Comparison of ENCODE assay signal across 27 cellular contexts in genomic region chr2:136024185-136024584, GRCh38. TPM values are rescaled to one million over a fixed set of nuclear protein-coding genes. Genes with fewer than 3 reads are reported as not detected.
DNase-seq lines count a peak whose midpoint lies in the region; ATAC-seq, FAIRE-seq and TF ChIP-seq lines count a peak whose summit lies in the region.
"Had no signal": no experiment of that assay in that cellular context is flagged by ENCODE, and none has a peak within 500 bp of the region (broad histone marks: within the 10 kb centered on the region; RNA-seq: fewer than 3 reads in every experiment).

No MANE protein-coding gene starts in this region.

- H3K9me3 ChIP-seq in DOHH2 (ENCODE audit: control insufficient read depth, insufficient read depth, low read length) (no peaks in the 10 kb centered on the region), HUES48 (ENCODE audit: control insufficient read depth, insufficient read depth, low read length) (no peaks in the 10 kb centered on the region), astrocyte (ENCODE audit: insufficient read depth, low read depth, low read length) (no peaks in the 10 kb centered on the region)
- H3K9me3 ChIP-seq: A549, gastroesophageal sphincter, MG63, stomach, vagina had no signal

- H3F3A ChIP-seq in DOHH2 (ENCODE audit: control insufficient read depth, insufficient read depth): no peaks in the 10 kb centered on the region

- FAIRE-seq in astrocyte (lab: Jason Lieb, UNC): no peak
- FAIRE-seq: A549, HTR-8/SVneo had no signal

- no peaks in the 10 kb centered on the region for H3K36me3 ChIP-seq in DOHH2 (ENCODE audit: control insufficient read depth, low read length)
- no peaks in the 10 kb centered on the region for H3K36me3 ChIP-seq in HUES48 (ENCODE audit: control insufficient read depth, insufficient read depth, low read length)
- no peaks in the 10 kb centered on the region for H3K36me3 ChIP-seq in astrocyte (ENCODE audit: insufficient read depth, low read length)
- H3K36me3 ChIP-seq: brain microvascular endothelial cell, gastroesophageal sphincter, MG63, stomach, vagina had no signal

- no peaks in the 10 kb centered on the region for H3K27me3 Mint-ChIP-seq in astrocyte (ENCODE audit: low read depth, unreplicated experiment)
- no peaks in the 10 kb centered on the region for H3K27me3 Mint-ChIP-seq in nephron (ENCODE audit: low read depth)
- H3K27me3 Mint-ChIP-seq: activated CD4-positive, alpha-beta T cell treated with anti-CD3 and anti-CD28 coated beads, Interleukin-2, amount 10 ng/mL, durations not matched to agents 7 days and 5 days; activated T-cell treated with anti-CD3 and anti-CD28 coated beads, Interleukin-2, amount 50 U/mL, for 24 hours had no signal

- no peak for ATAC-seq in GM21619 (IDR thresholded peaks at IDR 0.05; ENCODE audit: unreplicated experiment)
- ATAC-seq: A549, gastroesophageal sphincter, sciatic nerve had no signal

- H3K9me3 Mint-ChIP-seq in astrocyte (ENCODE audit: unreplicated experiment): no peaks in the 10 kb centered on the region
- no peaks in the 10 kb centered on the region for H3K9me3 Mint-ChIP-seq in nephron
- H3K9me3 Mint-ChIP-seq: activated T-cell treated with anti-CD3 and anti-CD28 coated beads, Interleukin-2, amount 50 U/mL, for 24 hours; CD4-positive, CD25-positive, alpha-beta regulatory T cell had no signal

- H3K4me1 ChIP-seq in DOHH2 (ENCODE audit: control insufficient read depth, low read length): peaks cover 17% of the 10 kb centered on the region
- peaks cover 22% of the 10 kb centered on the region for H3K4me1 ChIP-seq in HUES48 (ENCODE audit: control insufficient read depth, insufficient read depth, low read length)
- peaks cover 10% of the 10 kb centered on the region for H3K4me1 ChIP-seq in astrocyte (ENCODE audit: insufficient read depth, low read length)

- H3K27ac Mint-ChIP-seq in astrocyte (ENCODE audit: unreplicated experiment): peak overlapping the region; percentile 48
- H3K27ac Mint-ChIP-seq in nephron: peak overlapping the region in 2 of 3 experiments; percentile 77 to 92
- H3K27ac Mint-ChIP-seq: activated CD4-positive, alpha-beta T cell treated with anti-CD3 and anti-CD28 coated beads, Interleukin-2, amount 10 ng/mL, durations not matched to agents 7 days and 5 days; activated T-cell treated with anti-CD3 and anti-CD28 coated beads, Interleukin-2, amount 50 U/mL, for 24 hours had no signal

- peaks cover 14% of the 10 kb centered on the region for H3K4me1 Mint-ChIP-seq in astrocyte (ENCODE audit: low read depth, unreplicated experiment)
- H3K4me1 Mint-ChIP-seq in nephron: peaks cover 41% of the 10 kb centered on the region

- no peaks in the 10 kb centered on the region for H4K20me1 ChIP-seq in DOHH2 (ENCODE audit: control insufficient read depth, insufficient read depth, low read depth, low read length)
- H4K20me1 ChIP-seq in astrocyte (ENCODE audit: insufficient read depth, low read length): no peaks in the 10 kb centered on the region

- H3K36me3 Mint-ChIP-seq in astrocyte (ENCODE audit: low read depth, unreplicated experiment): no peaks in the 10 kb centered on the region
- no peaks in the 10 kb centered on the region for H3K36me3 Mint-ChIP-seq in nephron (ENCODE audit: low read depth)
- H3K36me3 Mint-ChIP-seq: CD4-positive, CD25-positive, alpha-beta regulatory T cell had no signal

- peak; percentile 21 for TF ChIP-seq CTCF in DOHH2 (IDR thresholded peaks at IDR 0.05; ENCODE audit: low read depth, low read length, poor library complexity, severe bottlenecking)
- TF ChIP-seq CTCF in astrocyte (IDR thresholded peaks at IDR 0.05; ENCODE audit: insufficient read depth, low read depth, low read length): no peak
- TF ChIP-seq CTCF in nephron (IDR thresholded peaks at IDR 0.05; ENCODE audit: unreplicated experiment in 3 of 3): no peak

- H3K79me2 ChIP-seq in DOHH2 (ENCODE audit: control insufficient read depth, low read length): no peaks in the 10 kb centered on the region
- H3K79me2 ChIP-seq in astrocyte (ENCODE audit: insufficient read depth, low read length): no peaks in the 10 kb centered on the region

- 0 out of 2 replicates have a peak, but pooled peaks cover 3% of the 10 kb centered on the region for H3K27me3 ChIP-seq in DOHH2 (ENCODE audit: control insufficient read depth, low read length)
- 0 out of 2 replicates have a peak, but pooled peaks cover 6% of the 10 kb centered on the region for H3K27me3 ChIP-seq in HUES48 (ENCODE audit: control insufficient read depth, insufficient read depth, low read length)
- H3K27me3 ChIP-seq in astrocyte (ENCODE audit: insufficient read depth, low read length): no peaks in the 10 kb centered on the region
- H3K27me3 ChIP-seq: brain microvascular endothelial cell, gastroesophageal sphincter, MG63, stomach, vagina had no signal

- no peak overlapping the region for H3K4me2 ChIP-seq in DOHH2 (ENCODE audit: low read length)
- H3K4me2 ChIP-seq in astrocyte (ENCODE audit: low read length): no peak overlapping the region

- H3K9me2 ChIP-seq in DOHH2 (replicated peaks; ENCODE audit: control insufficient read depth, low read length): no peaks in the 10 kb centered on the region

- H3K27ac ChIP-seq in DOHH2 (ENCODE audit: low read depth, low read length): no peak overlapping the region
- peak overlapping the region; percentile 93 for H3K27ac ChIP-seq in HUES48 (ENCODE audit: low read depth, low read length)
- H3K27ac ChIP-seq in astrocyte (ENCODE audit: low read depth, low read length): peak overlapping the region; percentile 87
- H3K27ac ChIP-seq: A549, brain microvascular endothelial cell, gastroesophageal sphincter, stomach, vagina had no signal

- H3K4me3 Mint-ChIP-seq in astrocyte (ENCODE audit: unreplicated experiment) (no peak overlapping the region), nephron (peak overlapping the region in 1 of 3 experiments; percentile 34)
- H3K4me3 Mint-ChIP-seq: activated CD4-positive, alpha-beta T cell treated with anti-CD3 and anti-CD28 coated beads, Interleukin-2, amount 10 ng/mL, durations not matched to agents 7 days and 5 days; activated T-cell treated with anti-CD3 and anti-CD28 coated beads, Interleukin-2, amount 50 U/mL, for 24 hours; CD4-positive, CD25-positive, alpha-beta regulatory T cell had no signal

- H3K9ac ChIP-seq in HUES48 (ENCODE audit: low read depth, low read length): no peak overlapping the region
- H3K9ac ChIP-seq in astrocyte (ENCODE audit: low read length): no peak overlapping the region

- DNase-seq in astrocyte (ENCODE audit: low read depth): no peak
- DNase-seq in DMS53 (lab: John Stamatoyannopoulos, UW): no peak
- no peak for DNase-seq in foreskin melanocyte
- no peak for DNase-seq in NCI-H2081 (lab: John Stamatoyannopoulos, UW)
- DNase-seq: activated CD4-positive, alpha-beta T cell treated with anti-CD3 and anti-CD28 coated beads, Interleukin-2, amount 10 ng/mL, durations not matched to agents 7 days and 5 days; activated T-cell treated with anti-CD3 and anti-CD28 coated beads, Interleukin-2, amount 50 U/mL, for 24 hours; brain microvascular endothelial cell; CD4-positive, CD25-positive, alpha-beta regulatory T cell; KBM-7; MG63; NCI-H1417; NCI-H2081 treated with DMSO at 0.1 percent for 48 hours; NCI-H526 treated with DMSO at 0.1 percent for 48 hours; SIG-M5; stimulated activated CD4-positive, alpha-beta T cell treated with anti-CD3 and anti-CD28 coated beads, Interleukin-12 subunit alpha, Interleukin-12 subunit beta, amount 100 ng/mL, for 4 hours; stimulated activated CD4-positive, alpha-beta T cell treated with anti-CD3 and anti-CD28 coated beads, Interleukin-2, amount 100 ng/mL, for 48 hours; stomach had no signal

- no peak overlapping the region for H3K4me3 ChIP-seq in DOHH2 (ENCODE audit: low read length)
- H3K4me3 ChIP-seq in HUES48 (ENCODE audit: low read depth, low read length): no peak overlapping the region
- H3K4me3 ChIP-seq in astrocyte (ENCODE audit: insufficient read depth, low read depth, low read length): no peak overlapping the region
- H3K4me3 ChIP-seq: A549, gastroesophageal sphincter, lung, MG63, stomach, vagina had no signal

- no peak overlapping the region for H2AFZ ChIP-seq in astrocyte (ENCODE audit: low read depth, low read length)

RNA-seq across cellular contexts. Expression of gene DARS1, which starts 38.8 kb away (rescaled TPM):
- total RNA-seq in astrocyte: 36.6 and 37.9 TPM in 2 replicates
